1 cellular context compared by ENCODE assay signal in the genomic region with DNA sequence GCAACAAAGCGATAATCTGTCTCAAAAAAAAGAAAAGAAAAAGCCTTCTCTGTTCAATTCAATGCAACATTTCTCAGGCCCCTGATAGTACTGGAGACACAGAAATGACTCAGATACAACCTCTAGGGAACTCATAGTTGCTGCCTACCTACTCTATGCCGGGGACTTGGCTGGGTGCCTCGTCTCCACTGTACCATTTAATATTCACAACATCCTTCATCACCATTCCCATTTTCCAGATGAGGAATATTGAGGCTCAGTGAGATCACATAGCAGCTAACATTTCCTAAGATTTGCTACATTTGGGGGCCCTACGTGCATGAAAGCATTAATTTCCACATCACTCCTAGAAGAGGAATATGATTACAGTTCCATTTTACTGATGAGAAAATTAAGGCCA.
TF ChIP-seq lines count a peak whose summit lies in the region.

No MANE protein-coding gene starts in this region.

TF ChIP-seq in H1, 55 proteins besides CTCF, POLR2A, EP300 and RAD21:
- TF ChIP-seq TAF1 (IDR thresholded peaks at IDR 0.05; ENCODE audit: low read depth, low read length) (no peak), SRF (IDR thresholded peaks at IDR 0.05; ENCODE audit: low read depth, low read length) (no peak), KDM1A (IDR thresholded peaks at IDR 0.05; ENCODE audit: borderline replicate concordance, low read length) (peak; percentile 23; the same call in 1 of the 2 replicates), SIRT6 (IDR thresholded peaks at IDR 0.05; ENCODE audit: low read length) (no peak), SP2 (IDR thresholded peaks at IDR 0.05; ENCODE audit: low read length) (no peak)
TF ChIP-seq in H1: peak in this region for 1.
